Comparison of ENCODE assay signal across 8 cellular contexts in the genomic region with DNA sequence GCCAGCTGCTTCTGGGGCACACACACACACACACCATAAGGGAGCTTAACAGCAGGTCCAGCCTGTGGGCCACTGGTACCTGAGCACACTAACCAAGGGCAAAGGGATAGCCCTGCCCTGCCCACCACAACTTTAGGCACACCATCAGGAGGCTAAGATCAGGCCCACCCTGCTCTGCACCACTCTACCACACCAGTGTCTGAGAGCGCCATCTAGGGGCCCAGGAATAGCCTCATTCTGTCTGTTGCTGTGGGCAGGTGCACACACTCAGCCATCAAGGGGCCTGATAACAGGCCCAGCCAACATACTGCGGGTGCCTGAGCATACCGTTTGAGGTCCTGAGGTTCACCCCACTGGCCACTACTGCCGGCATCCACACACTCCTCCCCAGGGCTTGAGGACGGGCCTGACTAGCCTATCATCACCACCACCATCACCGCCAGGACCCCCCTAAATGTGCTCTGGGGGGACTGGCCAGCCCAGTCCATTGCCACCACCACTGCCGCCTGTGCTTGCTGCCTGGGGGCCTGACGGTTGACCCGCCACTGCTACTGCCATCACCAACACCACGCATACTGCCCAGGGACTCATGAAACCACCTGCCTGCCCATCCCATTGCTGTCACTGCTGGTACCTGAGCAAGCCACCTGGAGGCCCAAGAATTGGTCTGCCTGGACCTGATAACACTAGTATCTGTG. TPM values are rescaled to one million over a fixed set of nuclear protein-coding genes. Genes with fewer than 3 reads are reported as not detected.
DNase-seq lines count a peak whose midpoint lies in the region; ATAC-seq and TF ChIP-seq lines count a peak whose summit lies in the region.

No MANE protein-coding gene starts in this region.

- CTCF ChIA-PET in CD4-positive, alpha-beta memory T cell (lab: Charles Lee; ENCODE audit: partially characterized antibody) = interaction anchor here (0.6 to 1.0 kb wide), 4 partner anchors 9 to 283 kb away, joined by 3 to 4 read pairs (median 3); no protein-coding TSS in a partner anchor
- CTCF ChIA-PET in HCT116 (lab: Charles Lee) = interaction anchor here (0.6 kb wide), 1 partner anchor 10 kb away, joined by 3 read pairs; no protein-coding TSS in a partner anchor

- H3K9ac ChIP-seq in HCT116 (ENCODE audit: low read length) = no peak overlapping the region

- no peak overlapping the region for H2AFZ ChIP-seq in HCT116 (ENCODE audit: low read depth, low read length, poor library complexity, severe bottlenecking)

- no peak overlapping the region for H3K4me3 Mint-ChIP-seq in CD4-positive, alpha-beta memory T cell

- BruUV-seq in HCT116 (replicated peaks; lab: Mats Ljungman, UMichigan) = no TSS peak

- peaks cover 44% of the 10 kb centered on the region for H3K79me2 ChIP-seq in HCT116 (ENCODE audit: insufficient read depth, low read length)

- H3K27ac Mint-ChIP-seq in CD4-positive, alpha-beta memory T cell = no peak overlapping the region

- H3K9me3 Mint-ChIP-seq in CD4-positive, alpha-beta memory T cell = no peaks in the 10 kb centered on the region

- intact Hi-C loops in CD4-positive, alpha-beta memory T cell (cut with micrococcal nuclease) = loop anchor here (5.0 kb wide), 1 partner anchor 93 kb away; no protein-coding TSS in a partner anchor
- intact Hi-C loops in HCT116 (cut with micrococcal nuclease) = no loop called here

- H3K4me1 ChIP-seq in CD4-positive, alpha-beta memory T cell (ENCODE audit: insufficient read depth, low read length) = no peaks in the 10 kb centered on the region
- H3K4me1 ChIP-seq in HCT116 (ENCODE audit: control insufficient read depth in 1 of 2, insufficient read depth in 2 of 2, low read length in 2 of 2) = no peaks in the 10 kb centered on the region

- peak; percentile 14 to 46 (median 20) for DNase-seq in CD4-positive, alpha-beta memory T cell
- no peak for DNase-seq in HCT116 (ENCODE audit: low read depth, low spot score)
- DNase-seq in effector CD8-positive, alpha-beta T cell (lab: John Stamatoyannopoulos, UW) = peak; percentile 28
- peak; percentile 33 to 60 (median 48) for DNase-seq in stimulated activated CD4-positive, alpha-beta T cell treated with anti-CD3 and anti-CD28 coated beads, Interleukin-12 subunit alpha, Interleukin-12 subunit beta, amount 100 ng/mL, for 48 hours (ENCODE audit: low read depth in 2 of 3, low spot score in 1 of 3)
- DNase-seq in mucosa of gallbladder (ENCODE audit: low spot score) = no peak

- TF ChIP-seq RAD21 in HCT116 (IDR thresholded peaks at IDR 0.05; ENCODE audit: low read depth) = peak; percentile 47

- POLR2A ChIA-PET in CD4-positive, alpha-beta memory T cell (lab: Charles Lee; ENCODE audit: partially characterized antibody) = no interaction called here
- POLR2A ChIA-PET in HCT116 (lab: Charles Lee) = no interaction called here

- H3K4me1 Mint-ChIP-seq in CD4-positive, alpha-beta memory T cell = peaks cover 9 to 31% (median 24%) of the 10 kb centered on the region in 4 donors

- H4K20me1 ChIP-seq in HCT116 (ENCODE audit: insufficient read depth) = no peaks in the 10 kb centered on the region; the same call in 1 of the 2 replicates

- no peaks in the 10 kb centered on the region for H3K9me2 ChIP-seq in HCT116 (ENCODE audit: insufficient read depth)

- no peak overlapping the region for H3K27ac ChIP-seq in CD4-positive, alpha-beta memory T cell (ENCODE audit: low read depth, low read length)
- no peak overlapping the region for H3K27ac ChIP-seq in HCT116 (ENCODE audit: low read depth, low read length)

- no peaks in the 10 kb centered on the region for H3K27me3 Mint-ChIP-seq in CD4-positive, alpha-beta memory T cell

- no peaks in the 10 kb centered on the region for H3K9me3 ChIP-seq in CD4-positive, alpha-beta memory T cell (ENCODE audit: control insufficient read depth in 1 of 2, low read length in 2 of 2)
- no peaks in the 10 kb centered on the region for H3K9me3 ChIP-seq in HCT116 (ENCODE audit: control insufficient read depth in 1 of 2, insufficient read depth in 1 of 2, low read depth in 1 of 2, low read length in 2 of 2)

- RAD21 ChIA-PET in HCT116 (lab: Charles Lee; ENCODE audit: low non-redundant PET in 1 of 2, low total read pairs in 2 of 2, uncharacterized antibody in 2 of 2, unreplicated experiment in 2 of 2) = no interaction called here

- H3K4me3 ChIP-seq in CD4-positive, alpha-beta memory T cell (ENCODE audit: low read length in 2 of 2) = no peak overlapping the region
- no peak overlapping the region for H3K4me3 ChIP-seq in HCT116 (replicated peaks in 1 of 2; ENCODE audit: low read depth in 1 of 2, low read length in 2 of 2)
- no peak overlapping the region for H3K4me3 ChIP-seq in WI38 (ENCODE audit: low read depth, low read length)

- H3K4me2 ChIP-seq in HCT116 (ENCODE audit: low read length) = no peak overlapping the region

- H3K36me3 Mint-ChIP-seq in CD4-positive, alpha-beta memory T cell = peaks cover 32 to 45% of the 10 kb centered on the region in 2 donors

- TF ChIP-seq CTCF in HCT116 (IDR thresholded peaks at IDR 0.05 in 2 of 3, conservative IDR thresholded peaks at IDR 0.05 in 1 of 3; ENCODE audit: borderline replicate concordance in 1 of 3, insufficient read depth in 1 of 3, low read depth in 2 of 3, low read length in 2 of 3) = peak; percentile 25 to 68 (median 62); a peak in 4 of 6 replicates
- peak; percentile 17; the same call in 1 of the 2 replicates for TF ChIP-seq CTCF in WI38 (IDR thresholded peaks at IDR 0.05; ENCODE audit: low read depth, low read length)

- peaks cover 8% of the 10 kb centered on the region for H3K36me3 ChIP-seq in CD4-positive, alpha-beta memory T cell (ENCODE audit: insufficient read depth, low read length)
- 0 out of 4 replicates have a peak, but pooled peaks cover 0 to 4% of the 10 kb centered on the region in 2 experiments for H3K36me3 ChIP-seq in HCT116 (ENCODE audit: control insufficient read depth in 1 of 2, insufficient read depth in 2 of 2, low read length in 2 of 2)

- no peak for TF ChIP-seq POLR2A in HCT116 (IDR thresholded peaks at IDR 0.05; ENCODE audit: borderline replicate concordance, extremely low read depth, insufficient read depth, insufficient read length)

- ATAC-seq in HCT116 (peak; percentile 87), GM21381 (IDR thresholded peaks at IDR 0.05; ENCODE audit: unreplicated experiment) (no peak), GM19328 (IDR thresholded peaks at IDR 0.05; ENCODE audit: unreplicated experiment) (no peak)

- H3K27me3 ChIP-seq in CD4-positive, alpha-beta memory T cell (ENCODE audit: insufficient read depth, low read length) = no peaks in the 10 kb centered on the region
- no peaks in the 10 kb centered on the region for H3K27me3 ChIP-seq in HCT116 (ENCODE audit: insufficient read depth, low read length)

TF ChIP-seq in HCT116, 20 proteins besides CTCF, POLR2A, EP300 and RAD21 (continues in another document):
- TF ChIP-seq, protein P1, sequence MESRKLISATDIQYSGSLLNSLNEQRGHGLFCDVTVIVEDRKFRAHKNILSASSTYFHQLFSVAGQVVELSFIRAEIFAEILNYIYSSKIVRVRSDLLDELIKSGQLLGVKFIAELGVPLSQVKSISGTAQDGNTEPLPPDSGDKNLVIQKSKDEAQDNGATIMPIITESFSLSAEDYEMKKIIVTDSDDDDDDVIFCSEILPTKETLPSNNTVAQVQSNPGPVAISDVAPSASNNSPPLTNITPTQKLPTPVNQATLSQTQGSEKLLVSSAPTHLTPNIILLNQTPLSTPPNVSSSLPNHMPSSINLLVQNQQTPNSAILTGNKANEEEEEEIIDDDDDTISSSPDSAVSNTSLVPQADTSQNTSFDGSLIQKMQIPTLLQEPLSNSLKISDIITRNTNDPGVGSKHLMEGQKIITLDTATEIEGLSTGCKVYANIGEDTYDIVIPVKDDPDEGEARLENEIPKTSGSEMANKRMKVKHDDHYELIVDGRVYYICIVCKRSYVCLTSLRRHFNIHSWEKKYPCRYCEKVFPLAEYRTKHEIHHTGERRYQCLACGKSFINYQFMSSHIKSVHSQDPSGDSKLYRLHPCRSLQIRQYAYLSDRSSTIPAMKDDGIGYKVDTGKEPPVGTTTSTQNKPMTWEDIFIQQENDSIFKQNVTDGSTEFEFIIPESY (IDR thresholded peaks at IDR 0.05; ENCODE audit: extremely low read depth, insufficient replicate concordance, low read length) = no peak
- TF ChIP-seq, protein P2, sequence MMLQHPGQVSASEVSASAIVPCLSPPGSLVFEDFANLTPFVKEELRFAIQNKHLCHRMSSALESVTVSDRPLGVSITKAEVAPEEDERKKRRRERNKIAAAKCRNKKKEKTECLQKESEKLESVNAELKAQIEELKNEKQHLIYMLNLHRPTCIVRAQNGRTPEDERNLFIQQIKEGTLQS (IDR thresholded peaks at IDR 0.05) = no peak
- TF ChIP-seq CEBPB (IDR thresholded peaks at IDR 0.05; ENCODE audit: low read depth) (no peak), SP1 (IDR thresholded peaks at IDR 0.05; ENCODE audit: low read depth) (no peak), TCF7L2 (IDR thresholded peaks at IDR 0.05; ENCODE audit: borderline replicate concordance, extremely low read depth, insufficient read depth, insufficient read length) (no peak), ELF1 (IDR thresholded peaks at IDR 0.05; ENCODE audit: borderline replicate concordance, low read depth) (no peak), EZH2 (IDR thresholded peaks at IDR 0.05) (no peak)

RNA-seq across cellular contexts. Expression of gene NSL1, which starts 31.3 kb away (rescaled TPM):
- total RNA-seq in CD4-positive, alpha-beta memory T cell = 10 to 100 TPM; 38.0 to 38.5 TPM
- 10 to 100 TPM; 56.3 to 61.8 TPM for polyA plus RNA-seq in CD4-positive, alpha-beta memory T cell
- total RNA-seq in HCT116 (2021; ENCODE audit: unreplicated experiment) = 36.4 TPM
- polyA plus RNA-seq in HCT116 (2012) = 12.8 and 15.0 TPM in 2 replicates
- 29.7 TPM for total RNA-seq in mucosa of gallbladder

RNA-seq across cellular contexts. Expression of gene TATDN3, which starts 31.4 kb away (rescaled TPM):
- total RNA-seq in CD4-positive, alpha-beta memory T cell = 10 to 100 TPM; 13.8 to 17.2 TPM
- polyA plus RNA-seq in CD4-positive, alpha-beta memory T cell = 10 to 100 TPM; 18.5 to 18.9 TPM
- total RNA-seq in HCT116 (2021; ENCODE audit: unreplicated experiment) = 16.3 TPM
- 7.0 and 9.5 TPM in 2 replicates for polyA plus RNA-seq in HCT116 (2012)
- total RNA-seq in mucosa of gallbladder = 10.1 TPM

Comparison
In these comparisons a context has a peak if more than half of its experiments do, and no peak if none do; other contexts are left out.
1. DNase-seq: peak in CD4-positive, alpha-beta memory T cell (5 of 5), effector CD8-positive, alpha-beta T cell (single experiment) and stimulated activated CD4-positive, alpha-beta T cell treated with anti-CD3 and anti-CD28 coated beads, Interleukin-12 subunit alpha, Interleukin-12 subunit beta, amount 100 ng/mL, for 48 hours (3 of 3); none in HCT116 (single experiment) and mucosa of gallbladder (single experiment).